Comparison of ENCODE assay signal across 9 cellular contexts in the genomic region with DNA sequence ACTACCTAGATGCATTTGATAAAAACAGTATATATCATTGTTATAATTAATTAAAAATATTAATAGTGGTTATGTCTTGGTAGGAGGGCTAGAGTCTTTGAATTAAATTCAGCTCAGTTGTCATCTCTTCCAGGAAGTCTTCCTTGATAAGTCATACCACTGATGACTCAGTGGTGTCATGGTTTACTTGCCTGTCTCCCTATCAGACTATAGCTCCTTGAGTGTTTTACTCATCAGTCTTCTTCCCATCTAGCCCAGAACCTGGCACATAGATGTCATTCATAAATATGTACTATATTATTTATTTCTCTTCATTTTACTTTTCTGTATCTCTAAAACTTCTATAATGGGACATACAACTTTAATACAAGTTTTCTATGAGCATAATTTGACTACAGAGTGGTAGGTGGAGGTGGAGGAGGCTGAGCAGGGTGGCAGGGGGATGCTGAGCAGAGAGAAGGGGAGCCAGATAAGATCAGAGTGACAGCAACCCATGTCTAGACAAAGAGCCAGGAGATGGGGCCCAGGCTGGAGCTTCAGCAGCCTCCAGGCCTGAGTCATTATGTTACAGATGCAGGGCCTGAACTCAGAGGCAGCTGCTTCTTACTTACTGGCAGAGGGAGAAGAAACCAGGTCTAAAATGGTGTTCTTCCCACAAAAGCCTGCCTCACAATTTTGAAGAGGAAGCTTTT.
DNase-seq lines count a peak whose midpoint lies in the region; ATAC-seq, FAIRE-seq and TF ChIP-seq lines count a peak whose summit lies in the region.
"Had no signal": no experiment of that assay in that cellular context is flagged by ENCODE, and none has a peak within 500 bp of the region (broad histone marks: within the 10 kb centered on the region; RNA-seq: fewer than 3 reads in every experiment).

No MANE protein-coding gene starts in this region.

- TF ChIP-seq POLR2A in H54 (IDR thresholded peaks at IDR 0.05; ENCODE audit: low read depth, low read length): no peak

- FAIRE-seq in H54 (lab: Jason Lieb, UNC): no peak

- H3K27ac Mint-ChIP-seq in T-helper 2 cell treated with Interferon-gamma antibody and Interleukin-4, amounts not matched to agents 5 μg/mL and 100 μg/mL, for 36 hours: peak overlapping the region; percentile 78

- no peaks in the 10 kb centered on the region for H3K27me3 Mint-ChIP-seq in T-helper 2 cell treated with Interferon-gamma antibody and Interleukin-4, amounts not matched to agents 5 μg/mL and 100 μg/mL, for 36 hours (ENCODE audit: low read depth)

- no peaks in the 10 kb centered on the region for H3K9me3 Mint-ChIP-seq in T-helper 2 cell treated with Interferon-gamma antibody and Interleukin-4, amounts not matched to agents 5 μg/mL and 100 μg/mL, for 36 hours

- peaks cover 34% of the 10 kb centered on the region for H3K4me1 Mint-ChIP-seq in T-helper 2 cell treated with Interferon-gamma antibody and Interleukin-4, amounts not matched to agents 5 μg/mL and 100 μg/mL, for 36 hours (ENCODE audit: low read depth)

- TF ChIP-seq CTCF in choroid plexus epithelial cell (conservative IDR thresholded peaks at IDR 0.05; ENCODE audit: low read depth, low read length): no peak

- peaks cover 16% of the 10 kb centered on the region for H3K36me3 Mint-ChIP-seq in T-helper 2 cell treated with Interferon-gamma antibody and Interleukin-4, amounts not matched to agents 5 μg/mL and 100 μg/mL, for 36 hours (ENCODE audit: low read depth)

- H3K4me3 Mint-ChIP-seq in T-helper 2 cell treated with Interferon-gamma antibody and Interleukin-4, amounts not matched to agents 5 μg/mL and 100 μg/mL, for 36 hours: peak overlapping the region; percentile 2

- H3K4me3 ChIP-seq in choroid plexus epithelial cell (ENCODE audit: low read depth, low read length): no peak overlapping the region

- DNase-seq in H54 (ENCODE audit: insufficient read length, low spot score) (peak; percentile 21), choroid plexus epithelial cell (ENCODE audit: low read depth) (peak; percentile 71), SIG-M5 treated with dmso at 0.1 percent for 504 hours (lab: John Stamatoyannopoulos, UW; ENCODE audit: unreplicated experiment) (no peak), NCI-H526 treated with DMSO at 0.1 percent for 48 hours (lab: John Stamatoyannopoulos, UW) (no peak)
- DNase-seq in T-helper 2 cell treated with Interferon-gamma antibody and Interleukin-4, amounts not matched to agents 5 μg/mL and 100 μg/mL, for 36 hours (ENCODE audit: low spot score): peak; percentile 63
- peak; percentile 58 for DNase-seq in stimulated activated CD4-positive, alpha-beta T cell treated with anti-CD3 and anti-CD28 coated beads, Interleukin-15, amount 100 ng/mL, for 24 hours
- DNase-seq: effector CD4-positive, alpha-beta T cell had no signal

- ATAC-seq in HG02571 (IDR thresholded peaks at IDR 0.05; ENCODE audit: unreplicated experiment): no peak
- ATAC-seq in HG02884 (IDR thresholded peaks at IDR 0.05; ENCODE audit: unreplicated experiment): no peak

Comparison
In these comparisons a context has a peak if more than half of its experiments do, and no peak if none do; other contexts are left out.
1. DNase-seq: peak in H54 (single experiment), T-helper 2 cell treated with Interferon-gamma antibody and Interleukin-4, amounts not matched to agents 5 μg/mL and 100 μg/mL, for 36 hours (single experiment), choroid plexus epithelial cell (single experiment) and stimulated activated CD4-positive, alpha-beta T cell treated with anti-CD3 and anti-CD28 coated beads, Interleukin-15, amount 100 ng/mL, for 24 hours (single experiment); none in SIG-M5 treated with dmso at 0.1 percent for 504 hours (single experiment) and NCI-H526 treated with DMSO at 0.1 percent for 48 hours (single experiment).